ENCODE assay signal across 2 cellular contexts in genomic region chr16:49766280-49766679, GRCh38.
TF ChIP-seq lines count a peak whose summit lies in the region.

No MANE protein-coding gene starts in this region.

TF ChIP-seq in GM23338, 12 proteins besides CTCF, POLR2A, EP300 and RAD21 (continued from another document):
- TF ChIP-seq ZNF462 (CRISPR knock-in tag; IDR thresholded peaks at IDR 0.05) (no peak), ZNF114 (CRISPR knock-in tag; IDR thresholded peaks at IDR 0.05) (no peak), CREB1 (CRISPR knock-in tag; IDR thresholded peaks at IDR 0.05; ENCODE audit: low read depth) (no peak), STAT1 (IDR thresholded peaks at IDR 0.05; ENCODE audit: unreplicated experiment) (no peak), JUNB (IDR thresholded peaks at IDR 0.05; ENCODE audit: unreplicated experiment) (no peak), NANOG (IDR thresholded peaks at IDR 0.05; ENCODE audit: borderline replicate concordance) (no peak), ETS1 (IDR thresholded peaks at IDR 0.05) (no peak), ZNF331 (CRISPR knock-in tag; IDR thresholded peaks at IDR 0.05; ENCODE audit: low read depth) (no peak), POLR2AphosphoS5 (IDR thresholded peaks at IDR 0.05; ENCODE audit: low read depth) (no peak)
TF ChIP-seq in GM23338: peak in this region for 0.

TF ChIP-seq in WTC11, 78 proteins besides CTCF, POLR2A, EP300 and RAD21 (continued from another document):
- TF ChIP-seq ZNF532 (CRISPR knock-in tag; IDR thresholded peaks at IDR 0.05; ENCODE audit: borderline replicate concordance) = no peak
- TF ChIP-seq RORB (CRISPR knock-in tag; IDR thresholded peaks at IDR 0.05) = no peak
- TF ChIP-seq ZNF281 (CRISPR knock-in tag; IDR thresholded peaks at IDR 0.05) = no peak
- no peak for TF ChIP-seq SMAD3 (CRISPR knock-in tag; IDR thresholded peaks at IDR 0.05; ENCODE audit: borderline replicate concordance)
- TF ChIP-seq E2F4 (CRISPR knock-in tag; IDR thresholded peaks at IDR 0.05; ENCODE audit: borderline replicate concordance, low read depth) = no peak
- no peak for TF ChIP-seq ZNF423 (CRISPR knock-in tag; IDR thresholded peaks at IDR 0.05)
